Comparison of ENCODE assay signal across 27 cellular contexts in genomic region chr2:212427031-212427430, GRCh38.
"Had no signal": no experiment of that assay in that cellular context is flagged by ENCODE, and none has a peak within 500 bp of the region (broad histone marks: within the 10 kb centered on the region; RNA-seq: fewer than 3 reads in every experiment).

No MANE protein-coding gene starts in this region.

- H3K9me3 ChIP-seq: body of pancreas, colonic mucosa, gastroesophageal sphincter, pancreas, prostate gland, vagina had no signal

- H3K27ac ChIP-seq: body of pancreas, cardiac muscle cell, colonic mucosa, gastroesophageal sphincter, hepatocyte, pancreas, prostate gland, skin epidermis, vagina had no signal

- H3K36me3 ChIP-seq: cardiac muscle cell, colonic mucosa, gastroesophageal sphincter, pancreas, prostate gland, vagina had no signal

- H2AFZ ChIP-seq: hepatocyte had no signal

- DNase-seq: activated CD4-positive, alpha-beta T cell treated with anti-CD3 and anti-CD28 coated beads for 4 hours; activated CD4-positive, alpha-beta T cell treated with anti-CD3 and anti-CD28 coated beads, Interleukin-2, amount 50 U/mL, for 4 hours; activated effector memory CD4-positive, alpha-beta T cell treated with Interleukin-2 at 50 U/mL for 16 hours; activated naive CD4-positive, alpha-beta T cell treated with Interleukin-2 at 50 U/mL for 16 hours; aorta; body of pancreas; cerebellar nuclear complex; colonic mucosa; effector memory CD4-positive, alpha-beta T cell; naive B cell; nucleus accumbens; pancreas; retina; stimulated activated CD4-positive, alpha-beta T cell treated with anti-CD3 and anti-CD28 coated beads, Interleukin-12 subunit alpha, Interleukin-12 subunit beta, amount 100 ng/mL, for 4 hours; stimulated activated CD4-positive, alpha-beta T cell treated with anti-CD3 and anti-CD28 coated beads, Interleukin-4, amount 100 ng/mL, for 24 hours; stimulated activated naive CD8-positive, alpha-beta T cell treated with anti-CD3 and anti-CD28 coated beads, Interleukin-15, amount 100 ng/mL, for 72 hours had no signal

- H3K4me3 ChIP-seq: body of pancreas, cardiac muscle cell, colonic mucosa, gastroesophageal sphincter, hepatocyte, pancreas, prostate gland, skin epidermis, vagina had no signal

- H3K4me3 Mint-ChIP-seq: activated naive CD8-positive, alpha-beta T cell; mesothelial cell of epicardium; naive B cell; stimulated activated memory B cell treated with anti-CD40 and anti-IgM and Interleukin-4, amounts not matched to agents 10 μg/mL and 1 μg/mL and 100 μg/mL, for 72 hours; stimulated activated naive CD8-positive, alpha-beta T cell treated with anti-CD3 and anti-CD28 coated beads, Interleukin-15, amount 100 ng/mL, for 72 hours; type B pancreatic cell had no signal

- H3K27ac Mint-ChIP-seq: activated naive CD8-positive, alpha-beta T cell; mesothelial cell of epicardium; naive B cell; stimulated activated memory B cell treated with anti-CD40 and anti-IgM and Interleukin-4, amounts not matched to agents 10 μg/mL and 1 μg/mL and 100 μg/mL, for 72 hours; stimulated activated naive CD8-positive, alpha-beta T cell treated with anti-CD3 and anti-CD28 coated beads, Interleukin-15, amount 100 ng/mL, for 72 hours; type B pancreatic cell had no signal

- H3K27me3 ChIP-seq: body of pancreas, cardiac muscle cell, colonic mucosa, gastroesophageal sphincter, hepatocyte, pancreas, vagina had no signal

- H3K4me1 ChIP-seq: body of pancreas, colonic mucosa, gastroesophageal sphincter, prostate gland, vagina had no signal

- H3K4me1 Mint-ChIP-seq: naive B cell; stimulated activated memory B cell treated with anti-CD40 and anti-IgM and Interleukin-4, amounts not matched to agents 10 μg/mL and 1 μg/mL and 100 μg/mL, for 72 hours; stimulated activated naive CD8-positive, alpha-beta T cell treated with anti-CD3 and anti-CD28 coated beads, Interleukin-15, amount 100 ng/mL, for 72 hours had no signal

- H3K79me2 ChIP-seq: hepatocyte had no signal

- ATAC-seq: body of pancreas; gastroesophageal sphincter; pancreas; sciatic nerve; stimulated activated memory B cell treated with anti-CD40 and anti-IgM and Interleukin-4, amounts not matched to agents 10 μg/mL and 1 μg/mL and 100 μg/mL, for 72 hours; stimulated activated naive CD8-positive, alpha-beta T cell treated with anti-CD3 and anti-CD28 coated beads, Interleukin-15, amount 100 ng/mL, for 72 hours had no signal

- H3K36me3 Mint-ChIP-seq: activated naive CD8-positive, alpha-beta T cell; naive B cell; stimulated activated memory B cell treated with anti-CD40 and anti-IgM and Interleukin-4, amounts not matched to agents 10 μg/mL and 1 μg/mL and 100 μg/mL, for 72 hours; type B pancreatic cell had no signal

- H3K27me3 Mint-ChIP-seq: activated naive CD8-positive, alpha-beta T cell; naive B cell; stimulated activated memory B cell treated with anti-CD40 and anti-IgM and Interleukin-4, amounts not matched to agents 10 μg/mL and 1 μg/mL and 100 μg/mL, for 72 hours; stimulated activated naive CD8-positive, alpha-beta T cell treated with anti-CD3 and anti-CD28 coated beads, Interleukin-15, amount 100 ng/mL, for 72 hours; type B pancreatic cell had no signal

- H3K4me2 ChIP-seq: hepatocyte had no signal
